Comparison of ENCODE assay signal across 9 cellular contexts in genomic region chr10:113563306-113564088, GRCh38. TPM values are rescaled to one million over a fixed set of nuclear protein-coding genes. Genes with fewer than 3 reads are reported as not detected.
DNase-seq lines count a peak whose midpoint lies in the region; ATAC-seq and TF ChIP-seq lines count a peak whose summit lies in the region.
"Had no signal": no experiment of that assay in that cellular context is flagged by ENCODE, and none has a peak within 500 bp of the region (broad histone marks: within the 10 kb centered on the region; RNA-seq: fewer than 3 reads in every experiment).

No MANE protein-coding gene starts in this region.

- peak overlapping the region; percentile 77 to 83 (median 78) for H3K4me3 Mint-ChIP-seq in nephron

- peaks cover 33% of the 10 kb centered on the region for H3K27me3 Mint-ChIP-seq in nephron (ENCODE audit: low read depth)

- no TSS peak for BruUV-seq in PC-3 (replicated peaks; lab: Mats Ljungman, UMichigan)

- no peaks in the 10 kb centered on the region for H3K9me2 ChIP-seq in PC-3 (replicated peaks; ENCODE audit: low read length)

- DNase-seq in COLO829 (ENCODE audit: low spot score), result peak; percentile 51
- DNase-seq in PC-3, result peak; percentile 75
- DNase-seq in activated T-helper 1 cell treated with Interleukin-2 at 50 U/mL for 16 hours (ENCODE audit: low read depth), result peak; percentile 31
- peak; percentile 48 to 63 for DNase-seq in fibroblast of lung (ENCODE audit: low read depth in 2 of 2)
- peak; percentile 28 to 66 (median 42) for DNase-seq in stimulated activated naive CD4-positive, alpha-beta T cell (lab: John Stamatoyannopoulos, UW)

- H3K9me3 Mint-ChIP-seq in nephron, result no peaks in the 10 kb centered on the region

- H3K27me3 ChIP-seq in PC-3 (ENCODE audit: low read length), result no peaks in the 10 kb centered on the region
- H3K27me3 ChIP-seq in fibroblast of lung (ENCODE audit: control insufficient read depth, insufficient read depth, low read length), result no peaks in the 10 kb centered on the region

- H3K4me2 ChIP-seq in PC-3 (ENCODE audit: low read length), result peak overlapping the region; percentile 84
- H3K4me2 ChIP-seq in fibroblast of lung (ENCODE audit: extremely low read depth, insufficient read depth, low read length), result peak overlapping the region; percentile 91

- H3K4me1 ChIP-seq in PC-3 (ENCODE audit: insufficient read depth, low read length) (peaks cover 3% of the 10 kb centered on the region; the same call in 1 of the 2 replicates), fibroblast of lung (ENCODE audit: control insufficient read depth, extremely low read depth, insufficient read depth, low read length) (no peaks in the 10 kb centered on the region)

- H3K9me3 ChIP-seq in PC-3 (ENCODE audit: low read length) (no peaks in the 10 kb centered on the region), fibroblast of lung (ENCODE audit: control insufficient read depth, insufficient read depth, low read depth, low read length) (no peaks in the 10 kb centered on the region)

- H3F3A ChIP-seq in PC-3 (ENCODE audit: low read length, unreplicated experiment), result no peaks in the 10 kb centered on the region

- H3K36me3 ChIP-seq in PC-3 (ENCODE audit: low read depth, low read length) (no peaks in the 10 kb centered on the region), fibroblast of lung (ENCODE audit: control insufficient read depth, insufficient read depth, low read length) (no peaks in the 10 kb centered on the region)

- H3K4me3 ChIP-seq in PC-3 (ENCODE audit: low read length), result peak overlapping the region; percentile 76
- H3K4me3 ChIP-seq in fibroblast of lung (replicated peaks in 1 of 4; ENCODE audit: control extremely low read depth in 1 of 4, insufficient read depth in 1 of 4, low read depth in 3 of 4, low read length in 4 of 4), result peak overlapping the region; percentile 35 to 61 (median 54)

- H3K4me1 Mint-ChIP-seq in nephron, result peaks cover 35% of the 10 kb centered on the region

- H3K27ac Mint-ChIP-seq in nephron, result peak overlapping the region in 2 of 3 experiments; percentile 37 to 40

- H4K20me1 ChIP-seq in PC-3 (ENCODE audit: low read length) (no peaks in the 10 kb centered on the region), fibroblast of lung (ENCODE audit: control insufficient read depth, extremely low read depth, insufficient read depth, low read length) (no peaks in the 10 kb centered on the region)

- CTCF ChIA-PET in PC-3 (lab: Charles Lee), result interaction anchor here (0.6 kb wide), 1 partner anchor 120 kb away, joined by 3 read pairs; no protein-coding TSS in a partner anchor

- POLR2A ChIA-PET in PC-3 (lab: Charles Lee; ENCODE audit: unreplicated experiment), result no interaction called here

- peak; percentile 98 for ATAC-seq in GM19463 (IDR thresholded peaks at IDR 0.05; ENCODE audit: unreplicated experiment)
- ATAC-seq in HG03571 (IDR thresholded peaks at IDR 0.05; ENCODE audit: unreplicated experiment), result peak; percentile 94
- ATAC-seq in PC-3, result peak; percentile 91

- H3K27ac ChIP-seq in PC-3 (ENCODE audit: low read length) (no peak overlapping the region), fibroblast of lung (ENCODE audit: insufficient read depth, low read length) (no peak overlapping the region)
- H3K27ac ChIP-seq: epithelial cell of prostate had no signal

- TF ChIP-seq CTCF in PC-3 (conservative IDR thresholded peaks at IDR 0.05; ENCODE audit: low read depth, low read length) (peak; percentile 89), fibroblast of lung (conservative IDR thresholded peaks at IDR 0.05 in 1 of 2, IDR thresholded peaks at IDR 0.05 in 1 of 2; ENCODE audit: low read depth in 1 of 2, low read length in 2 of 2) (peak; percentile 95 to 98), nephron (IDR thresholded peaks at IDR 0.05; ENCODE audit: unreplicated experiment in 3 of 3) (peak; percentile 92 to 98 (median 97))

- H3K36me3 Mint-ChIP-seq in nephron (ENCODE audit: low read depth), result no peaks in the 10 kb centered on the region

- H2AFZ ChIP-seq in PC-3 (ENCODE audit: low read length), result peak overlapping the region; percentile 74
- H2AFZ ChIP-seq in fibroblast of lung (ENCODE audit: low read length), result peak overlapping the region; percentile 93

- no peaks in the 10 kb centered on the region for H3K79me2 ChIP-seq in PC-3 (ENCODE audit: low read length)
- no peaks in the 10 kb centered on the region for H3K79me2 ChIP-seq in fibroblast of lung (ENCODE audit: control insufficient read depth, insufficient read depth, low read length)

- peak overlapping the region; percentile 34; the same call in 1 of the 2 replicates for H3K9ac ChIP-seq in PC-3 (ENCODE audit: low read length)
- H3K9ac ChIP-seq in fibroblast of lung (ENCODE audit: insufficient read depth, low read length), result no peak overlapping the region

- intact Hi-C loops in PC-3 (cut with micrococcal nuclease), result loop anchor here (2.0 kb wide), 1 partner anchor 43 kb away; no protein-coding TSS in a partner anchor

RNA-seq across cellular contexts. Expression of gene HABP2, which starts 10.6 kb away (rescaled TPM):
- total RNA-seq in PC-3 (2014; rRNA removed), result not detected in 2 replicates
- total RNA-seq in fibroblast of lung, result not detected in 2 replicates
- not detected in 2 replicates for polyA plus RNA-seq in fibroblast of lung
- not detected in 2 replicates for polyA plus RNA-seq in fibroblast of lung (2012)
- not detected in 2 replicates for polyA minus RNA-seq in fibroblast of lung (ENCODE audit: low replicate concordance)
